1 cellular context compared by ENCODE assay signal in the genomic region with DNA sequence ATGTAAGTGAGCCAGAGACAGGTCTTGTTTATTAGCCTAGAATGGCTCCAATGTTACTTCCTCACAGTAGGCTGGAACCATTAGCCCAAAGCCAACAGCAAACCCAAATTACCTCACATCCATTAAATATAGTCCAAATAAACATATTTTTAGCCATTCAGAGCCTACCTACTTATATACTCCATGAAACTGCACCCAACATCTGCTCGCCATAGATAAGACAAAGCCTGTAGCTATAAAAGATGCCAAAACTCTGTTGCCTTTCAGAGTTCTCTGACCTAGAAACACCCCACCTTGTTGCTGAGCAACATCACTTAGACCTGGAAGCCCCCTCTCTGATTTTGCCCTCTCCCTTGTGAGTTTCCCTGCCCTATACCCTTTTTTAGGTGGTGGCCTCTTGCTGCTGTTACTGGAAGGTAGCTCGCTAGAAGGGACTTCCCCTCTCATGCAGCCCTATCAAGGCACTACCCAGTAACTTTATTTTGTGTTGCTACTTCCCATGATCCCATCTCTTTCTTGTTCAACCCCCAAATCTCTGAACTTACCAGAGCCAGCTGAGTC.
A peak's percentile ranks its signal among the peaks of the same experiment; 100 is the strongest.
TF ChIP-seq lines count a peak whose summit lies in the region.

No MANE protein-coding gene starts in this region.

TF ChIP-seq in K562, 482 proteins besides CTCF, POLR2A, EP300 and RAD21 (continued from another document):
- peak; percentile 54; the same call in 1 of the 2 replicates for TF ChIP-seq EHMT2 (IDR thresholded peaks at IDR 0.05)
- TF ChIP-seq, protein P1, sequence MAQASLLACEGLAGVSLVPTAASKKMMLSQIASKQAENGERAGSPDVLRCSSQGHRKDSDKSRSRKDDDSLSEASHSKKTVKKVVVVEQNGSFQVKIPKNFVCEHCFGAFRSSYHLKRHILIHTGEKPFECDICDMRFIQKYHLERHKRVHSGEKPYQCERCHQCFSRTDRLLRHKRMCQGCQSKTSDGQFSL (CRISPR knock-in tag; IDR thresholded peaks at IDR 0.05) = no peak
- TF ChIP-seq, protein P1 (tag; IDR thresholded peaks at IDR 0.05) = no peak
- TF ChIP-seq NCOR1 (IDR thresholded peaks at IDR 0.05) = peak; percentile 40
- no peak for TF ChIP-seq SUPT5H (IDR thresholded peaks at IDR 0.05)
- no peak for TF ChIP-seq ZNF263 (CRISPR knock-in tag; IDR thresholded peaks at IDR 0.05; ENCODE audit: borderline replicate concordance)
- TF ChIP-seq CBX3 (IDR thresholded peaks at IDR 0.05; ENCODE audit: borderline replicate concordance in 1 of 2, low read length in 2 of 2) = no peak
- TF ChIP-seq, protein P2, sequence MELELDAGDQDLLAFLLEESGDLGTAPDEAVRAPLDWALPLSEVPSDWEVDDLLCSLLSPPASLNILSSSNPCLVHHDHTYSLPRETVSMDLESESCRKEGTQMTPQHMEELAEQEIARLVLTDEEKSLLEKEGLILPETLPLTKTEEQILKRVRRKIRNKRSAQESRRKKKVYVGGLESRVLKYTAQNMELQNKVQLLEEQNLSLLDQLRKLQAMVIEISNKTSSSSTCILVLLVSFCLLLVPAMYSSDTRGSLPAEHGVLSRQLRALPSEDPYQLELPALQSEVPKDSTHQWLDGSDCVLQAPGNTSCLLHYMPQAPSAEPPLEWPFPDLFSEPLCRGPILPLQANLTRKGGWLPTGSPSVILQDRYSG (tag; conservative IDR thresholded peaks at IDR 0.05; ENCODE audit: low read depth) = no peak
- TF ChIP-seq, protein P3, sequence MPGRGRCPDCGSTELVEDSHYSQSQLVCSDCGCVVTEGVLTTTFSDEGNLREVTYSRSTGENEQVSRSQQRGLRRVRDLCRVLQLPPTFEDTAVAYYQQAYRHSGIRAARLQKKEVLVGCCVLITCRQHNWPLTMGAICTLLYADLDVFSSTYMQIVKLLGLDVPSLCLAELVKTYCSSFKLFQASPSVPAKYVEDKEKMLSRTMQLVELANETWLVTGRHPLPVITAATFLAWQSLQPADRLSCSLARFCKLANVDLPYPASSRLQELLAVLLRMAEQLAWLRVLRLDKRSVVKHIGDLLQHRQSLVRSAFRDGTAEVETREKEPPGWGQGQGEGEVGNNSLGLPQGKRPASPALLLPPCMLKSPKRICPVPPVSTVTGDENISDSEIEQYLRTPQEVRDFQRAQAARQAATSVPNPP (IDR thresholded peaks at IDR 0.05; ENCODE audit: borderline replicate concordance, insufficient read depth, insufficient read length) = no peak
- TF ChIP-seq SRF (CRISPR knock-in tag; IDR thresholded peaks at IDR 0.05) = no peak
- TF ChIP-seq LEF1 (IDR thresholded peaks at IDR 0.05) = 0 out of 2 replicates have a peak, but pooled peaks have one; percentile 23
- TF ChIP-seq, protein P4, sequence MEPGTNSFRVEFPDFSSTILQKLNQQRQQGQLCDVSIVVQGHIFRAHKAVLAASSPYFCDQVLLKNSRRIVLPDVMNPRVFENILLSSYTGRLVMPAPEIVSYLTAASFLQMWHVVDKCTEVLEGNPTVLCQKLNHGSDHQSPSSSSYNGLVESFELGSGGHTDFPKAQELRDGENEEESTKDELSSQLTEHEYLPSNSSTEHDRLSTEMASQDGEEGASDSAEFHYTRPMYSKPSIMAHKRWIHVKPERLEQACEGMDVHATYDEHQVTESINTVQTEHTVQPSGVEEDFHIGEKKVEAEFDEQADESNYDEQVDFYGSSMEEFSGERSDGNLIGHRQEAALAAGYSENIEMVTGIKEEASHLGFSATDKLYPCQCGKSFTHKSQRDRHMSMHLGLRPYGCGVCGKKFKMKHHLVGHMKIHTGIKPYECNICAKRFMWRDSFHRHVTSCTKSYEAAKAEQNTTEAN (CRISPR knock-in tag; IDR thresholded peaks at IDR 0.05) = no peak
- peak; percentile 52 for TF ChIP-seq TEAD4 (IDR thresholded peaks at IDR 0.05; ENCODE audit: low read length)
- TF ChIP-seq TEAD4 (CRISPR knock-in tag; IDR thresholded peaks at IDR 0.05; ENCODE audit: borderline replicate concordance) = no peak
- TF ChIP-seq GABPA (tag; conservative IDR thresholded peaks at IDR 0.05; ENCODE audit: low read depth) = no peak
- no peak for TF ChIP-seq FIP1L1 (IDR thresholded peaks at IDR 0.05; ENCODE audit: low read depth, low read length, poor library complexity, severe bottlenecking)
- peak; percentile 60 for TF ChIP-seq RFX1 (IDR thresholded peaks at IDR 0.05)
- peak; percentile 34; the same call in 1 of the 2 replicates for TF ChIP-seq DPF2 (IDR thresholded peaks at IDR 0.05)
- TF ChIP-seq MCM2 (IDR thresholded peaks at IDR 0.05; ENCODE audit: low read depth) = no peak
- peak; percentile 90 for TF ChIP-seq MEF2D (tag; conservative IDR thresholded peaks at IDR 0.05; ENCODE audit: low read depth)
- TF ChIP-seq CBFA2T3 (IDR thresholded peaks at IDR 0.05) = peak; percentile 68
- no peak for TF ChIP-seq ZBTB8A (IDR thresholded peaks at IDR 0.05; ENCODE audit: partially characterized antibody)
- TF ChIP-seq ARID1B (IDR thresholded peaks at IDR 0.05) = peak; percentile 86
- TF ChIP-seq, protein P5, sequence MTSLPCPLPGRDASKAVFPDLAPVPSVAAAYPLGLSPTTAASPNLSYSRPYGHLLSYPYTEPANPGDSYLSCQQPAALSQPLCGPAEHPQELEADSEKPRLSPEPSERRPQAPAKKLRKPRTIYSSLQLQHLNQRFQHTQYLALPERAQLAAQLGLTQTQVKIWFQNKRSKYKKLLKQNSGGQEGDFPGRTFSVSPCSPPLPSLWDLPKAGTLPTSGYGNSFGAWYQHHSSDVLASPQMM (CRISPR knock-in tag; IDR thresholded peaks at IDR 0.05) = no peak
- TF ChIP-seq CBFA2T2 (conservative IDR thresholded peaks at IDR 0.05) = peak; percentile 26
- TF ChIP-seq, protein P6, sequence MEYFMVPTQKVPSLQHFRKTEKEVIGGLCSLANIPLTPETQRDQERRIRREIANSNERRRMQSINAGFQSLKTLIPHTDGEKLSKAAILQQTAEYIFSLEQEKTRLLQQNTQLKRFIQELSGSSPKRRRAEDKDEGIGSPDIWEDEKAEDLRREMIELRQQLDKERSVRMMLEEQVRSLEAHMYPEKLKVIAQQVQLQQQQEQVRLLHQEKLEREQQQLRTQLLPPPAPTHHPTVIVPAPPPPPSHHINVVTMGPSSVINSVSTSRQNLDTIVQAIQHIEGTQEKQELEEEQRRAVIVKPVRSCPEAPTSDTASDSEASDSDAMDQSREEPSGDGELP (CRISPR knock-in tag; IDR thresholded peaks at IDR 0.05; ENCODE audit: borderline replicate concordance) = no peak
- peak; percentile 30; the same call in 1 of the 2 replicates for TF ChIP-seq SMARCC2 (IDR thresholded peaks at IDR 0.05; ENCODE audit: low read depth)
- TF ChIP-seq ZNF586 (CRISPR knock-in tag; conservative IDR thresholded peaks at IDR 0.05) = no peak
- no peak for TF ChIP-seq YY1 (IDR thresholded peaks at IDR 0.05; ENCODE audit: borderline replicate concordance in 1 of 3, control insufficient read depth in 1 of 3, extremely low read depth in 1 of 3, insufficient read depth in 3 of 3, insufficient read length in 1 of 3, insufficient replicate concordance in 2 of 3, low read depth in 1 of 3, low read length in 2 of 3)
- no peak for TF ChIP-seq POLR2AphosphoS2 (IDR thresholded peaks at IDR 0.05; ENCODE audit: low read length)
- TF ChIP-seq ZNF695 (CRISPR knock-in tag; IDR thresholded peaks at IDR 0.05) = no peak
- TF ChIP-seq MYBL2 (IDR thresholded peaks at IDR 0.05; ENCODE audit: low read depth) = no peak
- no peak for TF ChIP-seq MYBL2 (CRISPR knock-in tag; IDR thresholded peaks at IDR 0.05; ENCODE audit: borderline replicate concordance)
- peak; percentile 74 for TF ChIP-seq TAL1 (IDR thresholded peaks at IDR 0.05)
- TF ChIP-seq TCF3 (CRISPR knock-in tag; IDR thresholded peaks at IDR 0.05) = peak; percentile 76
- peak; percentile 43; the same call in 1 of the 2 replicates for TF ChIP-seq SMARCA4 (IDR thresholded peaks at IDR 0.05)
- TF ChIP-seq ASH1L (IDR thresholded peaks at IDR 0.05; ENCODE audit: borderline replicate concordance, low read depth, partially characterized antibody) = no peak
- no peak for TF ChIP-seq HMG20A (CRISPR knock-in tag; conservative IDR thresholded peaks at IDR 0.05)
- no peak for TF ChIP-seq E2F3 (CRISPR knock-in tag; IDR thresholded peaks at IDR 0.05)
TF ChIP-seq in K562: peak in this region for 15.
